In the genomic region with DNA sequence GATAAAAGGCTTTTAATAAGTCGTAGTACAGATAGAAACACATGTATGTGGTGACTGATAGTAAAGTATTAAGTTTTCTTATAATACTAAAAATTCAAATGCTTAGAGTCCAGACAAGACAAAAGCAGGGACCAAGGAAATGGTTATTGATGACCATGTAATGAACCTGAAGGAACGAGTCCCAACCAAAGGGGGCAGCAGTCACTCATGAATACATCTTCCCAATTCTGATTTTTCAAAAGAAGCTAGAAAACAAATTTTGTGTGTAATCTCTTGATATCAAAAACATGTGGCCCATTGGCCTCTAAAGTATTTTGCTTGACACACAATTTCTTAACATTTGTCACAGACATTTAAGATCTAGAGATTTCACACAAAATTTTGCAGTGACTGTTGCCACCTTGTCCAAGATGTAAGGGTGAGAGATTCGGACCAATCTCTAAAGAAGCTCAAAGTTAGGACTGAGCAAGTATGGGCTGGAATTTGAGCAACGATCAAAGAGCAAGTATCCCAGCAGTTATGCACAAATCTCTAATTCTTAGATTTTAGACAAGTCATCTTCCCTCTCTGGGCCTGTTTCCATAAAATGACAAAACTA, we compare ENCODE assay signal across 8 cellular contexts.
A peak's percentile ranks its signal among the peaks of the same experiment; 100 is the strongest.
DNase-seq lines count a peak whose midpoint lies in the region; ATAC-seq and TF ChIP-seq lines count a peak whose summit lies in the region.

No MANE protein-coding gene starts in this region.

- H3K27ac ChIP-seq in WERI-Rb-1: no peak overlapping the region
- H3K27ac ChIP-seq in gastrocnemius medialis: no peak overlapping the region

- in situ Hi-C loops in gastrocnemius medialis (cut with MboI; ENCODE audit: low sequenced_read_pairs in 4 of 4): loop anchor here in 2 of 4 donors (25.0 kb wide), 2 partner anchors 619 to 1081 kb away; no protein-coding TSS in a partner anchor

- H3K9me3 ChIP-seq in WERI-Rb-1 (ENCODE audit: severe bottlenecking) (no peaks in the 10 kb centered on the region), gastrocnemius medialis (no peaks in the 10 kb centered on the region)

- no peak for ATAC-seq in gastrocnemius medialis
- no peak for ATAC-seq in stimulated activated effector memory CD8-positive, alpha-beta T cell treated with anti-CD3 and anti-CD28 coated beads, Interleukin-12 subunit alpha, Interleukin-12 subunit beta, amount 100 ng/mL, for 72 hours

- no peaks in the 10 kb centered on the region for H3K9me3 Mint-ChIP-seq in stimulated activated effector memory CD8-positive, alpha-beta T cell treated with anti-CD3 and anti-CD28 coated beads, Interleukin-12 subunit alpha, Interleukin-12 subunit beta, amount 100 ng/mL, for 72 hours

- H3K4me1 ChIP-seq in gastrocnemius medialis: peaks cover 0 to 3% of the 10 kb centered on the region in 2 donors

- TF ChIP-seq POLR2A in gastrocnemius medialis (IDR thresholded peaks at IDR 0.05): no peak

- peaks cover 8% of the 10 kb centered on the region for H3K4me1 Mint-ChIP-seq in stimulated activated effector memory CD8-positive, alpha-beta T cell treated with anti-CD3 and anti-CD28 coated beads, Interleukin-12 subunit alpha, Interleukin-12 subunit beta, amount 100 ng/mL, for 72 hours

- DNase-seq in DMS 273 (lab: John Stamatoyannopoulos, UW; ENCODE audit: unreplicated experiment) (peak; percentile 68), GM19240 (ENCODE audit: insufficient read length, low spot score) (peak; percentile 11), M059J (ENCODE audit: low read depth) (peak; percentile 32), WERI-Rb-1 (peak; percentile 30), foreskin melanocyte (peak; percentile 42), gastrocnemius medialis (no peak), mucosa of gallbladder (ENCODE audit: low spot score) (no peak)
- DNase-seq in stimulated activated effector memory CD8-positive, alpha-beta T cell treated with anti-CD3 and anti-CD28 coated beads, Interleukin-12 subunit alpha, Interleukin-12 subunit beta, amount 100 ng/mL, for 72 hours (ENCODE audit: low spot score in 2 of 2): no peak

- H3K4me3 Mint-ChIP-seq in stimulated activated effector memory CD8-positive, alpha-beta T cell treated with anti-CD3 and anti-CD28 coated beads, Interleukin-12 subunit alpha, Interleukin-12 subunit beta, amount 100 ng/mL, for 72 hours: no peak overlapping the region

- intact Hi-C loops in gastrocnemius medialis (cut with DNase I; ENCODE audit: low total_unique reads): loop anchor here (5.0 to 10.0 kb wide), 2 partner anchors 244 to 621 kb away; no protein-coding TSS in a partner anchor

- H3K27me3 ChIP-seq in WERI-Rb-1 (ENCODE audit: insufficient read depth, low read depth, severe bottlenecking): no peaks in the 10 kb centered on the region
- H3K27me3 ChIP-seq in gastrocnemius medialis: no peaks in the 10 kb centered on the region

- no peaks in the 10 kb centered on the region for H3K36me3 ChIP-seq in WERI-Rb-1
- no peaks in the 10 kb centered on the region for H3K36me3 ChIP-seq in gastrocnemius medialis

- no peaks in the 10 kb centered on the region for H3K36me3 Mint-ChIP-seq in stimulated activated effector memory CD8-positive, alpha-beta T cell treated with anti-CD3 and anti-CD28 coated beads, Interleukin-12 subunit alpha, Interleukin-12 subunit beta, amount 100 ng/mL, for 72 hours

- no peak overlapping the region for H3K4me3 ChIP-seq in WERI-Rb-1 (ENCODE audit: low read depth, low read length)
- no peak overlapping the region for H3K4me3 ChIP-seq in gastrocnemius medialis

- peak; percentile 65 for TF ChIP-seq CTCF in WERI-Rb-1 (IDR thresholded peaks at IDR 0.05; ENCODE audit: low read depth, low read length)
- TF ChIP-seq CTCF in gastrocnemius medialis (IDR thresholded peaks at IDR 0.05 in 4 of 5, conservative IDR thresholded peaks at IDR 0.05 in 1 of 5): peak; percentile 4 to 51 (median 41)

- no peak overlapping the region for H3K27ac Mint-ChIP-seq in stimulated activated effector memory CD8-positive, alpha-beta T cell treated with anti-CD3 and anti-CD28 coated beads, Interleukin-12 subunit alpha, Interleukin-12 subunit beta, amount 100 ng/mL, for 72 hours

Comparison
In these comparisons a context has a peak if more than half of its experiments do, and no peak if none do; other contexts are left out.
1. DNase-seq: peak in DMS 273 (single experiment), GM19240 (single experiment), M059J (single experiment), WERI-Rb-1 (single experiment) and foreskin melanocyte (single experiment); none in gastrocnemius medialis (0 of 2), stimulated activated effector memory CD8-positive, alpha-beta T cell treated with anti-CD3 and anti-CD28 coated beads, Interleukin-12 subunit alpha, Interleukin-12 subunit beta, amount 100 ng/mL, for 72 hours (0 of 2) and mucosa of gallbladder (single experiment).